Comparison of ENCODE assay signal across 8 cellular contexts in genomic region chr22:36439481-36440271, GRCh38. TPM values are rescaled to one million over a fixed set of nuclear protein-coding genes. Genes with fewer than 3 reads are reported as not detected.
DNase-seq lines count a peak whose midpoint lies in the region; ATAC-seq, FAIRE-seq and TF ChIP-seq lines count a peak whose summit lies in the region.

No MANE protein-coding gene starts in this region.

- H3K4me1 ChIP-seq in pancreas: peaks cover 15 to 40% (median 17%) of the 10 kb centered on the region in 3 donors
- H3K4me1 ChIP-seq in Karpas-422 (ENCODE audit: low read length): peaks cover 9% of the 10 kb centered on the region; the same call in 1 of the 2 replicates

- ATAC-seq in pancreas (peak; percentile 36 to 70 (median 38)), HG02678 (IDR thresholded peaks at IDR 0.05; ENCODE audit: unreplicated experiment) (no peak), HG02571 (IDR thresholded peaks at IDR 0.05; ENCODE audit: unreplicated experiment) (no peak)
- ATAC-seq in natural killer cell treated with Interleukin-12 subunit alpha and Interleukin-12 subunit beta and Interleukin-15 and Interleukin-18, amount 100 ng/mL, for 72 hours: no peak

- H3K9ac ChIP-seq in Karpas-422 (ENCODE audit: low read length): no peak overlapping the region

- no peak overlapping the region for H3K4me3 Mint-ChIP-seq in natural killer cell treated with Interleukin-12 subunit alpha and Interleukin-12 subunit beta and Interleukin-15 and Interleukin-18, amount 100 ng/mL, for 72 hours

- H3K27ac Mint-ChIP-seq in natural killer cell treated with Interleukin-12 subunit alpha and Interleukin-12 subunit beta and Interleukin-15 and Interleukin-18, amount 100 ng/mL, for 72 hours: no peak overlapping the region

- no peak overlapping the region for H2AFZ ChIP-seq in Karpas-422 (ENCODE audit: low read length)

- TF ChIP-seq CTCF in epithelial cell of esophagus (IDR thresholded peaks at IDR 0.05; ENCODE audit: insufficient read depth, low read depth, low read length, missing control alignments) (no peak), pancreas (IDR thresholded peaks at IDR 0.05) (no peak)

- H4K20me1 ChIP-seq in Karpas-422 (ENCODE audit: insufficient read depth, low read depth, low read length): no peaks in the 10 kb centered on the region

- no peaks in the 10 kb centered on the region for H3K27me3 ChIP-seq in pancreas
- H3K27me3 ChIP-seq in Karpas-422 (ENCODE audit: low read length): no peaks in the 10 kb centered on the region

- WGBS in pancreas, 2 donors: 85 to 86% methylated on average over 6 of the region's 6 CpGs

- peaks cover 14% of the 10 kb centered on the region in 2 donors for H3K4me1 Mint-ChIP-seq in natural killer cell treated with Interleukin-12 subunit alpha and Interleukin-12 subunit beta and Interleukin-15 and Interleukin-18, amount 100 ng/mL, for 72 hours (ENCODE audit: low read depth in 2 of 2)

- intact Hi-C loops in pancreas (cut with DNase I): loop anchor here in 1 of 3 donors (10.0 kb wide), 1 partner anchor 45 kb away; no protein-coding TSS in a partner anchor

- H3K27ac ChIP-seq in pancreas (no peak overlapping the region), Karpas-422 (ENCODE audit: low read length) (no peak overlapping the region)

- H3K79me2 ChIP-seq in Karpas-422 (ENCODE audit: low read length): no peaks in the 10 kb centered on the region

- H3K4me3 ChIP-seq in epithelial cell of esophagus (ENCODE audit: low read length) (no peak overlapping the region), pancreas (no peak overlapping the region), Karpas-422 (ENCODE audit: low read length) (no peak overlapping the region)

- no peaks in the 10 kb centered on the region for H3K27me3 Mint-ChIP-seq in natural killer cell treated with Interleukin-12 subunit alpha and Interleukin-12 subunit beta and Interleukin-15 and Interleukin-18, amount 100 ng/mL, for 72 hours

- no peaks in the 10 kb centered on the region for H3K9me3 Mint-ChIP-seq in natural killer cell treated with Interleukin-12 subunit alpha and Interleukin-12 subunit beta and Interleukin-15 and Interleukin-18, amount 100 ng/mL, for 72 hours

- no peaks in the 10 kb centered on the region for H3K36me3 Mint-ChIP-seq in natural killer cell treated with Interleukin-12 subunit alpha and Interleukin-12 subunit beta and Interleukin-15 and Interleukin-18, amount 100 ng/mL, for 72 hours

- H3K36me3 ChIP-seq in pancreas: no peaks in the 10 kb centered on the region
- no peaks in the 10 kb centered on the region for H3K36me3 ChIP-seq in Karpas-422 (ENCODE audit: insufficient read depth, low read length)

- no peak overlapping the region for H3K4me2 ChIP-seq in Karpas-422 (ENCODE audit: low read depth, low read length, poor library complexity, severe bottlenecking)

- H3K9me2 ChIP-seq in Karpas-422 (replicated peaks; ENCODE audit: insufficient read depth, low read length): no peaks in the 10 kb centered on the region

- DNase-seq in DMS53 (lab: John Stamatoyannopoulos, UW) (peak; percentile 61), NCI-H226 (peak; percentile 36), epithelial cell of esophagus (ENCODE audit: low read depth) (peak; percentile 79), pancreas (peak in 1 of 6 donors; percentile 69), Karpas-422 (no peak)
- no peak for DNase-seq in natural killer cell treated with Interleukin-12 subunit alpha and Interleukin-12 subunit beta and Interleukin-15 and Interleukin-18, amount 100 ng/mL, for 72 hours (ENCODE audit: low spot score)

- no peak for FAIRE-seq in pancreas (lab: Jason Lieb, UNC)

- no peaks in the 10 kb centered on the region for H3K9me3 ChIP-seq in pancreas
- H3K9me3 ChIP-seq in Karpas-422 (ENCODE audit: low read length): no peaks in the 10 kb centered on the region

RNA-seq across cellular contexts. Expression of gene TXN2, which starts 41.8 kb away (rescaled TPM):
- 10 to 100 TPM; 20.4 to 33.6 (median 30.5) TPM for total RNA-seq in pancreas
- 10 to 100 TPM; 43.1 to 49.5 TPM for polyA plus RNA-seq in pancreas
- total RNA-seq in Karpas-422 (2014; rRNA removed; shearing (Covaris generic); ENCODE audit: low replicate concordance): 26.7 and 45.4 TPM in 2 replicates
- 10 to 100 TPM; 67.5 to 96.7 TPM for total RNA-seq in natural killer cell treated with Interleukin-12 subunit alpha and Interleukin-12 subunit beta and Interleukin-15 and Interleukin-18, amount 100 ng/mL, for 72 hours

RNA-seq across cellular contexts. Expression of gene MYH9, which starts 51.9 kb away (rescaled TPM):
- 100 to 1,000 TPM; 259 to 554 (median 412) TPM for total RNA-seq in pancreas
- polyA plus RNA-seq in pancreas: 100 to 1,000 TPM in 1 of 2 donors, 10 to 100 TPM in 1; 80.9 to 152 TPM
- total RNA-seq in Karpas-422 (2014; rRNA removed; shearing (Covaris generic); ENCODE audit: low replicate concordance): 57.5 and 95.1 TPM in 2 replicates
- 100 to 1,000 TPM; 623 to 642 TPM for total RNA-seq in natural killer cell treated with Interleukin-12 subunit alpha and Interleukin-12 subunit beta and Interleukin-15 and Interleukin-18, amount 100 ng/mL, for 72 hours

Comparison
In these comparisons a context has a peak if more than half of its experiments do, and no peak if none do; other contexts are left out.
1. DNase-seq: peak in DMS53 (single experiment), NCI-H226 (single experiment) and epithelial cell of esophagus (single experiment); none in Karpas-422 (single experiment) and natural killer cell treated with Interleukin-12 subunit alpha and Interleukin-12 subunit beta and Interleukin-15 and Interleukin-18, amount 100 ng/mL, for 72 hours (single experiment).
2. ATAC-seq: peak in pancreas (4 of 4); none in HG02678 (single experiment), HG02571 (single experiment) and natural killer cell treated with Interleukin-12 subunit alpha and Interleukin-12 subunit beta and Interleukin-15 and Interleukin-18, amount 100 ng/mL, for 72 hours (0 of 2).